In the genomic region with DNA sequence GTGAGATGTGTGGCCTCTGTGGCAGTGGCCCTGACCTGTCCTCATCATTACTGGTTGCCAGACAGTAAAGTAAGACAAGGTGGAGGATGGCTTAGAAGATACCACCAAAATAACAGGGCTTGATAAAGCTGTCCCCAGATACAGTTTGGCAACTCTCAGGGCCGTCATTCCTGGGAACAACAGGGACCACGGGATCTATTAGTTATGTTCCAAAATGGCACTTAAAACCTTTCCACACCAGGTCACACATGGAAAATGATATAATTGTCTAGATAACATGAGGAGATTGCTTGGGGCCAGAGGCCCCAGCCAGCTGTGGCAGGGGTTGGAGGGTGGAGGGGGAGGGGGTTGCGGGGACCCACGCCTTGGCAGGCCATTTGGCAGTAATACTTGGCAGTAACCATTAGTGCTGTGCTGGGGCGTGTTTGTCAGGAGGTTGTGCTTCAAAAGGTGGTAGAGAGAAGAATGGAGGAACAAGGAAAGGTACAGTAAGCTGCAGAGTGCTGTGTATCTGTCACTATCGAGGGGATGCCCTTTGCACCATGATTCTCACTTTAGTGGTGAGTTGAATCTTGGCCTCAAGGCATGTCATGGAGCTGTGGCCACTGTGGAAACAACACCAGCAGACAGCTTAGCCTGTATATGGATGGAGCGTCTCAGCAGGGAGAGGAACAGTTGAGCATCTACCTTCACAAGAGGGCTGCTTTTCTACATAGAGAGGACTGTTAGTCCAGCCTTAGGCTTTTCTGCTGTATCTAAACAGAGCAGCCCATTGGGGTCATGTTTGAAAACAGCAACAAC, we compare ENCODE assay signal across 14 cellular contexts. TPM values are rescaled to one million over a fixed set of nuclear protein-coding genes. Genes with fewer than 3 reads are reported as not detected.
A peak's percentile ranks its signal among the peaks of the same experiment; 100 is the strongest.
DNase-seq lines count a peak whose midpoint lies in the region; ATAC-seq and TF ChIP-seq lines count a peak whose summit lies in the region.
"Had no signal": no experiment of that assay in that cellular context is flagged by ENCODE, and none has a peak within 500 bp of the region (broad histone marks: within the 10 kb centered on the region; RNA-seq: fewer than 3 reads in every experiment).

No MANE protein-coding gene starts in this region.

- no peaks in the 10 kb centered on the region for H3K9me3 Mint-ChIP-seq in CD8-positive, alpha-beta T cell
- peaks cover 15% of the 10 kb centered on the region for H3K9me3 Mint-ChIP-seq in glutamatergic neuron (ENCODE audit: unreplicated experiment)
- H3K9me3 Mint-ChIP-seq: endodermal cell had no signal

- H3F3A ChIP-seq in OCI-LY1 (ENCODE audit: insufficient read depth, low read length), result 0 out of 2 replicates have a peak, but pooled peaks cover 7% of the 10 kb centered on the region

- H3K4me2 ChIP-seq in OCI-LY1 (ENCODE audit: low read length), result peak overlapping the region; percentile 74
- H3K4me2 ChIP-seq in osteoblast (ENCODE audit: insufficient read depth, low read length), result no peak overlapping the region
- H3K4me2 ChIP-seq: BLaER1 treated with 17β-estradiol and CSF1 and Interleukin-3, amounts not matched to agents 10 nM and 100 nM had no signal

- H3K4me3 Mint-ChIP-seq in CD8-positive, alpha-beta T cell, result peak overlapping the region; percentile 20
- peak overlapping the region; percentile 71 for H3K4me3 Mint-ChIP-seq in glutamatergic neuron (ENCODE audit: unreplicated experiment)
- H3K4me3 Mint-ChIP-seq: endodermal cell had no signal

- intact Hi-C loops in CD8-positive, alpha-beta T cell (cut with DNase I, micrococcal nuclease), result loop anchor here in 1 of 2 experiments (1.0 kb wide), 1 partner anchor 9 kb away; no protein-coding TSS in a partner anchor

- H3K9ac ChIP-seq in OCI-LY1 (ENCODE audit: low read length), result peak overlapping the region; percentile 52; the same call in 1 of the 2 replicates
- H3K9ac ChIP-seq: BLaER1 treated with 17β-estradiol and CSF1 and Interleukin-3, amounts not matched to agents 10 nM and 100 nM had no signal

- ATAC-seq in CD8-positive, alpha-beta T cell, result no peak
- ATAC-seq in HG03571 (IDR thresholded peaks at IDR 0.05; ENCODE audit: unreplicated experiment), result no peak

- H3K36me3 Mint-ChIP-seq in CD8-positive, alpha-beta T cell, result no peaks in the 10 kb centered on the region
- no peaks in the 10 kb centered on the region for H3K36me3 Mint-ChIP-seq in glutamatergic neuron (ENCODE audit: unreplicated experiment)

- POLR2A ChIA-PET in CD8-positive, alpha-beta T cell (lab: Charles Lee), result interaction anchor here (4.0 kb wide), 1 partner anchor 9 kb away, joined by 19 read pairs; no protein-coding TSS in a partner anchor
- POLR2A ChIA-PET in GM10248 (lab: Yijun Ruan, JAX), result interaction anchor here (1.2 kb wide), 1 partner anchor 10 kb away, joined by 3 read pairs; no protein-coding TSS in a partner anchor

- TF ChIP-seq CTCF in CD8-positive, alpha-beta T cell (IDR thresholded peaks at IDR 0.05), result no peak
- TF ChIP-seq CTCF in OCI-LY1 (IDR thresholded peaks at IDR 0.05; ENCODE audit: low read length), result no peak
- no peak for TF ChIP-seq CTCF in glutamatergic neuron (IDR thresholded peaks at IDR 0.05; ENCODE audit: partially characterized antibody, unreplicated experiment)
- TF ChIP-seq CTCF in osteoblast (IDR thresholded peaks at IDR 0.05; ENCODE audit: extremely low read depth, low read depth, low read length), result no peak
- TF ChIP-seq CTCF in GM10248 (IDR thresholded peaks at IDR 0.05; ENCODE audit: control extremely low read depth, extremely low read depth, low read depth, missing control alignments), result no peak

- H2AFZ ChIP-seq in OCI-LY1 (ENCODE audit: low read length) (no peak overlapping the region), osteoblast (ENCODE audit: low read length) (no peak overlapping the region)

- H3K27ac Mint-ChIP-seq in CD8-positive, alpha-beta T cell, result peak overlapping the region; percentile 80
- H3K27ac Mint-ChIP-seq in glutamatergic neuron (ENCODE audit: unreplicated experiment), result peak overlapping the region; percentile 86
- H3K27ac Mint-ChIP-seq: endodermal cell had no signal

- H3K79me2 ChIP-seq in OCI-LY1 (ENCODE audit: insufficient read depth, low read length), result peaks cover 100% of the 10 kb centered on the region
- H3K79me2 ChIP-seq in osteoblast (ENCODE audit: insufficient read depth, low read length), result no peaks in the 10 kb centered on the region

- no peaks in the 10 kb centered on the region for H3K9me3 ChIP-seq in CD8-positive, alpha-beta T cell (ENCODE audit: low read length)
- peaks cover 2% of the 10 kb centered on the region; the same call in 1 of the 2 replicates for H3K9me3 ChIP-seq in OCI-LY1 (ENCODE audit: low read length)
- no peaks in the 10 kb centered on the region for H3K9me3 ChIP-seq in osteoblast (ENCODE audit: low read depth, low read length)

- peaks cover 90% of the 10 kb centered on the region for H3K4me1 Mint-ChIP-seq in CD8-positive, alpha-beta T cell (ENCODE audit: low read depth)
- peaks cover 56% of the 10 kb centered on the region for H3K4me1 Mint-ChIP-seq in glutamatergic neuron (ENCODE audit: low read depth, unreplicated experiment)

- peaks cover 90% of the 10 kb centered on the region for H3K4me1 ChIP-seq in CD8-positive, alpha-beta T cell (ENCODE audit: insufficient read depth, low read length)
- H3K4me1 ChIP-seq in OCI-LY1 (ENCODE audit: insufficient read depth, low read length, severe bottlenecking) (peaks cover 87% of the 10 kb centered on the region), osteoblast (ENCODE audit: insufficient read depth, low read length) (no peaks in the 10 kb centered on the region)

- no peak overlapping the region for H3K27ac ChIP-seq in CD8-positive, alpha-beta T cell (ENCODE audit: low read depth, low read length)
- H3K27ac ChIP-seq in OCI-LY1 (ENCODE audit: low read depth, low read length, poor library complexity, severe bottlenecking) (peak overlapping the region; percentile 89), osteoblast (ENCODE audit: low read depth, low read length) (no peak overlapping the region)
- H3K27ac ChIP-seq: BLaER1 treated with 17β-estradiol and CSF1 and Interleukin-3, amounts not matched to agents 10 nM and 100 nM; brain microvascular endothelial cell had no signal

- no peak for DNase-seq in CD8-positive, alpha-beta T cell
- DNase-seq in glutamatergic neuron, result no peak
- DNase-seq in osteoblast (ENCODE audit: insufficient read length, low spot score, missing footprints), result peak; percentile 37
- DNase-seq in GM10248 (ENCODE audit: extremely low spot score), result no peak
- no peak for DNase-seq in NCI-H774 (lab: John Stamatoyannopoulos, UW)
- no peak for DNase-seq in NCI-H226
- DNase-seq: brain microvascular endothelial cell; EL; endodermal cell; MV-4-11; stimulated activated CD4-positive, alpha-beta T cell treated with anti-CD3 and anti-CD28 coated beads, Interleukin-4, amount 100 ng/mL, for 1 hour had no signal

- CTCF ChIA-PET in CD8-positive, alpha-beta T cell (lab: Charles Lee), result interaction anchor here (0.6 to 1.0 kb wide), 2 partner anchors 27 to 91 kb away, joined by 3 read pairs; no protein-coding TSS in a partner anchor
- CTCF ChIA-PET in GM10248 (lab: Yijun Ruan, JAX), result interaction anchor here (0.9 to 2.7 kb wide), 6 partner anchors 10 to 70 kb away, joined by 3 to 8 read pairs (median 4); partner anchors contain the start of gene PLCL2

- H3K9me2 ChIP-seq in OCI-LY1 (ENCODE audit: low read depth, low read length), result no peaks in the 10 kb centered on the region

- H4K20me1 ChIP-seq in OCI-LY1 (ENCODE audit: insufficient read depth, low read length), result no peaks in the 10 kb centered on the region
- H4K20me1 ChIP-seq in osteoblast (ENCODE audit: insufficient read depth, low read length), result no peaks in the 10 kb centered on the region

- no peaks in the 10 kb centered on the region for H3K27me3 Mint-ChIP-seq in CD8-positive, alpha-beta T cell (ENCODE audit: low read depth)
- peaks cover 9% of the 10 kb centered on the region for H3K27me3 Mint-ChIP-seq in glutamatergic neuron (ENCODE audit: unreplicated experiment)

- no peak overlapping the region for H3K4me3 ChIP-seq in CD8-positive, alpha-beta T cell (ENCODE audit: low read depth, low read length)
- H3K4me3 ChIP-seq in OCI-LY1 (ENCODE audit: low read depth, low read length, poor library complexity, severe bottlenecking) (peak overlapping the region; percentile 37), osteoblast (ENCODE audit: insufficient read depth, low read length) (no peak overlapping the region)
- H3K4me3 ChIP-seq: BLaER1 treated with 17β-estradiol and CSF1 and Interleukin-3, amounts not matched to agents 10 nM and 100 nM had no signal

- no peaks in the 10 kb centered on the region for H3K27me3 ChIP-seq in CD8-positive, alpha-beta T cell (ENCODE audit: insufficient read depth, low read length)
- H3K27me3 ChIP-seq in OCI-LY1 (ENCODE audit: insufficient read depth, low read length) (no peaks in the 10 kb centered on the region), osteoblast (ENCODE audit: insufficient read depth, low read length) (no peaks in the 10 kb centered on the region)
- H3K27me3 ChIP-seq: BLaER1 treated with 17β-estradiol and CSF1 and Interleukin-3, amounts not matched to agents 10 nM and 100 nM; brain microvascular endothelial cell had no signal

- H3K36me3 ChIP-seq in CD8-positive, alpha-beta T cell (ENCODE audit: insufficient read depth, low read length), result no peaks in the 10 kb centered on the region
- H3K36me3 ChIP-seq in OCI-LY1 (ENCODE audit: insufficient read depth, low read length) (peaks cover 4% of the 10 kb centered on the region; the same call in 1 of the 2 replicates), osteoblast (ENCODE audit: insufficient read depth, low read length) (no peaks in the 10 kb centered on the region)
- H3K36me3 ChIP-seq: brain microvascular endothelial cell had no signal

RNA-seq across cellular contexts. Expression of gene PLCL2, which starts 14.0 kb away (rescaled TPM):
- 10 to 100 TPM; 33.1 to 35.8 TPM for total RNA-seq in CD8-positive, alpha-beta T cell
- total RNA-seq in glutamatergic neuron (ENCODE audit: unreplicated experiment), result 71.1 TPM
- total RNA-seq in osteoblast, result 5.1 and 6.5 TPM in 2 replicates
